14 cellular contexts compared by ENCODE assay signal in genomic region chr20:5181955-5182354, GRCh38. TPM values are rescaled to one million over a fixed set of nuclear protein-coding genes. Genes with fewer than 3 reads are reported as not detected.
DNase-seq lines count a peak whose midpoint lies in the region; ATAC-seq and TF ChIP-seq lines count a peak whose summit lies in the region.
"Had no signal": no experiment of that assay in that cellular context is flagged by ENCODE, and none has a peak within 500 bp of the region (broad histone marks: within the 10 kb centered on the region; RNA-seq: fewer than 3 reads in every experiment).

No MANE protein-coding gene starts in this region.

- no peaks in the 10 kb centered on the region for H3K79me2 ChIP-seq in H9 (ENCODE audit: insufficient read depth, low read length)

- H4K8ac ChIP-seq in H9 (replicated peaks; ENCODE audit: insufficient read length, low read depth, low read length), result no peak overlapping the region

- H3K18ac ChIP-seq in H9 (ENCODE audit: insufficient read length, low read depth, low read length), result no peak overlapping the region

- H3K9me3 ChIP-seq in H9 (ENCODE audit: control insufficient read depth, low read depth, low read length), result no peaks in the 10 kb centered on the region
- H3K9me3 ChIP-seq: upper lobe of right lung had no signal

- intact Hi-C loops in Right ventricle myocardium superior (cut with DNase I), result no loop called here

- H3K4ac ChIP-seq in H9 (ENCODE audit: low read depth, low read length), result no peak overlapping the region

- peaks cover 10% of the 10 kb centered on the region; the same call in 1 of the 2 replicates for H3K4me1 ChIP-seq in H9 (ENCODE audit: insufficient read depth, low read length)
- H3K4me1 ChIP-seq: upper lobe of right lung had no signal

- DNase-seq in NCI-H2029 (lab: John Stamatoyannopoulos, UW) (peak; percentile 25), NCI-H2029 treated with DMSO at 0.1 percent for 48 hours (lab: John Stamatoyannopoulos, UW) (no peak), astrocyte of the hippocampus (ENCODE audit: low read depth, low spot score) (peak; percentile 28), Right ventricle myocardium superior (no peak), cortex of kidney (lab: John Stamatoyannopoulos, UW) (no peak), H9 (no peak), NCI-H1436 treated with DMSO at 0.1 percent for 48 hours (lab: John Stamatoyannopoulos, UW) (no peak)
- no peak for DNase-seq in stimulated activated effector memory CD8-positive, alpha-beta T cell treated with anti-CD3 and anti-CD28 coated beads, Interleukin-12 subunit alpha, Interleukin-12 subunit beta, amount 100 ng/mL, for 72 hours (ENCODE audit: low spot score in 2 of 2)
- DNase-seq: NCI-H2081 treated with DMSO at 0.1 percent for 48 hours, upper lobe of right lung, WERI-Rb-1 had no signal

- no peak overlapping the region for H2BK120ac ChIP-seq in H9 (ENCODE audit: low read depth, low read length, poor library complexity, severe bottlenecking)

- no peaks in the 10 kb centered on the region for H3K79me1 ChIP-seq in H9 (ENCODE audit: insufficient read depth, low read depth, low read length, poor library complexity, severe bottlenecking)

- no peak overlapping the region for H3K4me3 Mint-ChIP-seq in stimulated activated effector memory CD8-positive, alpha-beta T cell treated with anti-CD3 and anti-CD28 coated beads, Interleukin-12 subunit alpha, Interleukin-12 subunit beta, amount 100 ng/mL, for 72 hours
- H3K4me3 Mint-ChIP-seq in H9, result no peak overlapping the region; a peak in 1 of 5 replicates
- H3K4me3 Mint-ChIP-seq: dendritic cell treated with granulocyte-macrophage colony-stimulating factor and Interleukin-4, amounts not matched to agents 40 ng/mL and 50 ng/mL, for 4 days had no signal

- H2BK12ac ChIP-seq in H9 (ENCODE audit: insufficient read length, low read depth, low read length), result no peak overlapping the region

- no peak overlapping the region for H3K4me2 ChIP-seq in H9 (ENCODE audit: insufficient read depth, insufficient read length, low read length)

- no peaks in the 10 kb centered on the region for H3K23me2 ChIP-seq in H9 (ENCODE audit: insufficient read length, low read depth, low read length, poor library complexity, severe bottlenecking)

- H3K4me1 Mint-ChIP-seq in stimulated activated effector memory CD8-positive, alpha-beta T cell treated with anti-CD3 and anti-CD28 coated beads, Interleukin-12 subunit alpha, Interleukin-12 subunit beta, amount 100 ng/mL, for 72 hours, result no peaks in the 10 kb centered on the region
- H3K4me1 Mint-ChIP-seq in H9, result peaks cover 19 to 21% of the 10 kb centered on the region in 2 experiments

- peaks cover 85% of the 10 kb centered on the region for H3K36me3 Mint-ChIP-seq in stimulated activated effector memory CD8-positive, alpha-beta T cell treated with anti-CD3 and anti-CD28 coated beads, Interleukin-12 subunit alpha, Interleukin-12 subunit beta, amount 100 ng/mL, for 72 hours
- H3K36me3 Mint-ChIP-seq in H9 (ENCODE audit: insufficient read depth in 1 of 3, low read depth in 3 of 3), result peaks cover 13 to 59% (median 47%) of the 10 kb centered on the region in 3 experiments; a peak in 6 of 7 replicates
- H3K36me3 Mint-ChIP-seq: activated naive CD4-positive, alpha-beta T cell treated with anti-CD3 and anti-CD28 coated beads, Interleukin-2, amount 50 U/mL, for 72 hours had no signal

- H3K27ac Mint-ChIP-seq in stimulated activated effector memory CD8-positive, alpha-beta T cell treated with anti-CD3 and anti-CD28 coated beads, Interleukin-12 subunit alpha, Interleukin-12 subunit beta, amount 100 ng/mL, for 72 hours, result peak overlapping the region; percentile 48
- no peak overlapping the region for H3K27ac Mint-ChIP-seq in H9
- H3K27ac Mint-ChIP-seq: dendritic cell treated with granulocyte-macrophage colony-stimulating factor and Interleukin-4, amounts not matched to agents 40 ng/mL and 50 ng/mL, for 4 days had no signal

- H2AFZ ChIP-seq in H9 (ENCODE audit: low read length), result no peak overlapping the region

- peak; percentile 71 for ATAC-seq in Right ventricle myocardium superior (ENCODE audit: poor library complexity)
- ATAC-seq in stimulated activated effector memory CD8-positive, alpha-beta T cell treated with anti-CD3 and anti-CD28 coated beads, Interleukin-12 subunit alpha, Interleukin-12 subunit beta, amount 100 ng/mL, for 72 hours, result no peak
- ATAC-seq: activated naive CD4-positive, alpha-beta T cell treated with anti-CD3 and anti-CD28 coated beads, Interleukin-2, amount 50 U/mL, for 72 hours; upper lobe of right lung had no signal

- WGBS in H9 (ENCODE audit: extremely low coverage, insufficient read length, low lambda C conversion rate), result no CpG with 5 or more reads among the region's 1 CpG

- no peaks in the 10 kb centered on the region for H4K20me1 ChIP-seq in H9 (ENCODE audit: control insufficient read depth, insufficient read depth, insufficient read length)

- no peak overlapping the region for H2BK5ac ChIP-seq in H9 (ENCODE audit: insufficient read length, low read length)

- no peak overlapping the region for H4K91ac ChIP-seq in H9 (ENCODE audit: insufficient read length, low read depth, low read length)

- no peak for TF ChIP-seq CTCF in H9 (conservative IDR thresholded peaks at IDR 0.05)

- H3K14ac ChIP-seq in H9 (ENCODE audit: insufficient read depth, low read length), result no peak overlapping the region

- no peaks in the 10 kb centered on the region for H3K27me3 Mint-ChIP-seq in H9 (ENCODE audit: low read depth)
- H3K27me3 Mint-ChIP-seq: dendritic cell treated with granulocyte-macrophage colony-stimulating factor and Interleukin-4, amounts not matched to agents 40 ng/mL and 50 ng/mL, for 4 days had no signal

- H3K23ac ChIP-seq in H9 (ENCODE audit: insufficient read length, low read depth, low read length), result no peak overlapping the region

- H3T11ph ChIP-seq in H9 (ENCODE audit: low read length), result no peak overlapping the region

- no peak overlapping the region for H4K5ac ChIP-seq in H9 (ENCODE audit: insufficient read length, low read depth, low read length)

- H2AK5ac ChIP-seq in H9 (ENCODE audit: insufficient read length, low read length), result no peak overlapping the region

- H3K27ac ChIP-seq in H9 (ENCODE audit: insufficient read length, low read depth, low read length), result no peak overlapping the region
- H3K27ac ChIP-seq: SK-N-MC, upper lobe of right lung, WERI-Rb-1 had no signal

- H2BK20ac ChIP-seq in H9 (ENCODE audit: low read depth, low read length, poor library complexity, severe bottlenecking), result no peak overlapping the region

- H3K9me3 Mint-ChIP-seq in stimulated activated effector memory CD8-positive, alpha-beta T cell treated with anti-CD3 and anti-CD28 coated beads, Interleukin-12 subunit alpha, Interleukin-12 subunit beta, amount 100 ng/mL, for 72 hours, result no peaks in the 10 kb centered on the region
- H3K9me3 Mint-ChIP-seq in H9, result no peaks in the 10 kb centered on the region
- H3K9me3 Mint-ChIP-seq: activated naive CD4-positive, alpha-beta T cell treated with anti-CD3 and anti-CD28 coated beads, Interleukin-2, amount 50 U/mL, for 72 hours; dendritic cell treated with granulocyte-macrophage colony-stimulating factor and Interleukin-4, amounts not matched to agents 40 ng/mL and 50 ng/mL, for 4 days had no signal

- no peak overlapping the region for H2BK15ac ChIP-seq in H9 (ENCODE audit: low read depth, low read length)

- H3K27me3 ChIP-seq in H9 (ENCODE audit: insufficient read depth, low read length), result no peaks in the 10 kb centered on the region
- H3K27me3 ChIP-seq: upper lobe of right lung had no signal

- H3K56ac ChIP-seq in H9 (ENCODE audit: insufficient read length, low read depth, low read length), result no peak overlapping the region

- H3K9ac ChIP-seq in H9 (ENCODE audit: extremely low read depth, insufficient read length, low read length), result no peak overlapping the region

RNA-seq across cellular contexts. Expression of gene CDS2, which starts 55.1 kb away (rescaled TPM):
- total RNA-seq in Right ventricle myocardium superior, result 61.9 TPM
- 60.3 and 63.2 TPM in 2 replicates for total RNA-seq in H9 (2021)

Comparison
In these comparisons a context has a peak if more than half of its experiments do, and no peak if none do; other contexts are left out.
1. DNase-seq: peak in NCI-H2029 (single experiment) and astrocyte of the hippocampus (single experiment); none in NCI-H2029 treated with DMSO at 0.1 percent for 48 hours (single experiment), Right ventricle myocardium superior (single experiment), stimulated activated effector memory CD8-positive, alpha-beta T cell treated with anti-CD3 and anti-CD28 coated beads, Interleukin-12 subunit alpha, Interleukin-12 subunit beta, amount 100 ng/mL, for 72 hours (0 of 2), cortex of kidney (single experiment), H9 (single experiment) and NCI-H1436 treated with DMSO at 0.1 percent for 48 hours (single experiment).